Comparison of ENCODE assay signal across 9 cellular contexts in the genomic region with DNA sequence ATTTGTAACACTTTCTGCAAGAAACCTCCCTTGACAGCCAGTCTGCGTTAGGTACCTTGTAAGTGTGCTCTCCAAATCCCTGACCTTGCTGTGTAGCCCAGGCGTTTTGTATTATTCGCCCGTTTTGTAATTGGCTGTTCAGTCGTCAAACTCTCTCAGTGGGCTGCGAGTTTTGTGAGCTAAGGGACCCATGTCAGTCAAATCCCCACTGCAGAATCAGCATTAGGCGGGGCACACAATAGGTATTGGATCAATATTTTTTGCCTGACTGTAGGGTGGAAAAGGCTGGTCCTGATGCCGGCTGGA. TPM values are rescaled to one million over a fixed set of nuclear protein-coding genes. Genes with fewer than 3 reads are reported as not detected.
DNase-seq lines count a peak whose midpoint lies in the region; ATAC-seq and TF ChIP-seq lines count a peak whose summit lies in the region.
"Had no signal": no experiment of that assay in that cellular context is flagged by ENCODE, and none has a peak within 500 bp of the region (broad histone marks: within the 10 kb centered on the region; RNA-seq: fewer than 3 reads in every experiment).

No MANE protein-coding gene starts in this region.

- H3K36me3 ChIP-seq in brain microvascular endothelial cell (replicated peaks) (no peaks in the 10 kb centered on the region), aorta (ENCODE audit: control insufficient read depth in 1 of 2, insufficient read depth in 2 of 2, low read length in 1 of 2) (peaks cover 0 to 2% of the 10 kb centered on the region in 2 donors)

- no peak for DNase-seq in stimulated activated naive CD8-positive, alpha-beta T cell treated with anti-CD3 and anti-CD28 coated beads, Interleukin-15, Interleukin-2, amounts not matched to agents 100 U/mL and 50 U/mL, for 24 hours
- no peak for DNase-seq in brain microvascular endothelial cell
- no peak for DNase-seq in mesothelial cell of epicardium (ENCODE audit: low spot score in 2 of 2, unreplicated experiment in 2 of 2)
- no peak for DNase-seq in aorta
- DNase-seq in GM13976 (ENCODE audit: low spot score), result no peak
- DNase-seq in HCEC 1CT, result no peak

- H3K36me3 Mint-ChIP-seq in stimulated activated naive CD8-positive, alpha-beta T cell treated with anti-CD3 and anti-CD28 coated beads, Interleukin-15, Interleukin-2, amounts not matched to agents 100 ng/mL and 50 ng/mL, for 24 hours (ENCODE audit: low read depth), result peaks cover 22% of the 10 kb centered on the region
- H3K36me3 Mint-ChIP-seq in mesothelial cell of epicardium, result peaks cover 9% of the 10 kb centered on the region

- no peaks in the 10 kb centered on the region for H3K27me3 ChIP-seq in brain microvascular endothelial cell (replicated peaks)
- H3K27me3 ChIP-seq in aorta (ENCODE audit: control insufficient read depth in 1 of 2, insufficient read depth in 2 of 2, low read length in 1 of 2), result no peaks in the 10 kb centered on the region

- no peaks in the 10 kb centered on the region for H3K9me3 ChIP-seq in aorta (ENCODE audit: control insufficient read depth, low read length)

- H3K27ac ChIP-seq in brain microvascular endothelial cell (no peak overlapping the region), aorta (ENCODE audit: low read depth in 1 of 2, low read length in 2 of 2) (peak overlapping the region in 1 of 2 donors; percentile 39)

- no peak for ATAC-seq in stimulated activated naive CD8-positive, alpha-beta T cell treated with anti-CD3 and anti-CD28 coated beads, Interleukin-15, Interleukin-2, amounts not matched to agents 100 U/mL and 50 U/mL, for 24 hours
- ATAC-seq in aorta (ENCODE audit: low FRiP score), result no peak
- ATAC-seq in GM19351 (IDR thresholded peaks at IDR 0.05; ENCODE audit: unreplicated experiment), result no peak

- WGBS in aorta, 2 donors, result 11 to 15% methylated on average over 8 of the region's 8 CpGs

- H3K4me1 Mint-ChIP-seq in stimulated activated naive CD8-positive, alpha-beta T cell treated with anti-CD3 and anti-CD28 coated beads, Interleukin-15, Interleukin-2, amounts not matched to agents 100 ng/mL and 50 ng/mL, for 24 hours (ENCODE audit: low read depth), result peaks cover 49% of the 10 kb centered on the region
- H3K4me1 Mint-ChIP-seq in mesothelial cell of epicardium, result peaks cover 15% of the 10 kb centered on the region

- H3K4me1 ChIP-seq in aorta (ENCODE audit: control insufficient read depth in 1 of 2, insufficient read depth in 2 of 2, low read length in 2 of 2), result peaks cover 0 to 3% of the 10 kb centered on the region in 2 donors

- in situ Hi-C loops in brain microvascular endothelial cell (cut with HindIII; ENCODE audit: low pct_ligation_motif_present, low sequenced_read_pairs) (no loop called here), GM13976 (cut with MboI; ENCODE audit: low sequenced_read_pairs, unreplicated experiment) (no loop called here)

- peak overlapping the region; percentile 99 for H3K27ac Mint-ChIP-seq in stimulated activated naive CD8-positive, alpha-beta T cell treated with anti-CD3 and anti-CD28 coated beads, Interleukin-15, Interleukin-2, amounts not matched to agents 100 ng/mL and 50 ng/mL, for 24 hours
- no peak overlapping the region for H3K27ac Mint-ChIP-seq in mesothelial cell of epicardium

- H3K4me3 Mint-ChIP-seq in stimulated activated naive CD8-positive, alpha-beta T cell treated with anti-CD3 and anti-CD28 coated beads, Interleukin-15, Interleukin-2, amounts not matched to agents 100 ng/mL and 50 ng/mL, for 24 hours, result peak overlapping the region; percentile 99
- H3K4me3 Mint-ChIP-seq in mesothelial cell of epicardium, result peak overlapping the region; percentile 99

- no peaks in the 10 kb centered on the region for H3K9me3 Mint-ChIP-seq in stimulated activated naive CD8-positive, alpha-beta T cell treated with anti-CD3 and anti-CD28 coated beads, Interleukin-15, Interleukin-2, amounts not matched to agents 100 ng/mL and 50 ng/mL, for 24 hours
- H3K9me3 Mint-ChIP-seq in mesothelial cell of epicardium, result no peaks in the 10 kb centered on the region

- H3K4me3 ChIP-seq in brain microvascular endothelial cell (ENCODE audit: low read depth, low read length) (peak overlapping the region; percentile 96), aorta (ENCODE audit: low read length in 2 of 2) (peak overlapping the region; percentile 64 to 85)

- intact Hi-C loops in aorta (cut with DNase I), result loop anchor here in 1 of 2 donors (5.0 kb wide), 1 partner anchor 44 kb away; a partner anchor contains a TSS

- no peaks in the 10 kb centered on the region for H3K27me3 Mint-ChIP-seq in stimulated activated naive CD8-positive, alpha-beta T cell treated with anti-CD3 and anti-CD28 coated beads, Interleukin-15, Interleukin-2, amounts not matched to agents 100 ng/mL and 50 ng/mL, for 24 hours
- H3K27me3 Mint-ChIP-seq in mesothelial cell of epicardium (ENCODE audit: low read depth), result no peaks in the 10 kb centered on the region

- TF ChIP-seq CTCF in brain microvascular endothelial cell (IDR thresholded peaks at IDR 0.05; ENCODE audit: low read depth, low read length, missing control alignments) (no peak), mesothelial cell of epicardium (IDR thresholded peaks at IDR 0.05; ENCODE audit: unreplicated experiment) (no peak), GM13976 (IDR thresholded peaks at IDR 0.05; ENCODE audit: borderline replicate concordance, control extremely low read depth, extremely low read depth, insufficient read depth, missing control alignments) (no peak)

RNA-seq across cellular contexts. Expression of a gene that starts 0.7 kb away (rescaled TPM):
- total RNA-seq in mesothelial cell of epicardium, result 24.9 to 28.9 TPM (median 25.2 TPM) in 3 replicates
- 10 to 100 TPM; 18.5 to 26.4 TPM for total RNA-seq in aorta
- 1 to 10 TPM; 4.3 to 9.7 TPM for polyA plus RNA-seq in aorta

RNA-seq across cellular contexts. Expression of a gene that starts 23.9 kb away (rescaled TPM):
- total RNA-seq in mesothelial cell of epicardium, result 0.29 TPM in 1 of 3 replicates, not detected in the others
- total RNA-seq in aorta, result 10 to 100 TPM; 33.2 to 51.3 TPM
- 10 to 100 TPM in 1 of 2 donors, 1 to 10 TPM in 1; 6.1 to 11.6 TPM for polyA plus RNA-seq in aorta

RNA-seq across cellular contexts. Expression of a gene that starts 32.1 kb away (rescaled TPM):
- total RNA-seq in mesothelial cell of epicardium, result not detected in 3 replicates
- total RNA-seq in aorta, result not detected
- polyA plus RNA-seq in aorta, result not detected
- total RNA-seq: left lobe of liver had no signal

RNA-seq across cellular contexts. Expression of a gene that starts 34.8 kb away (rescaled TPM):
- total RNA-seq in mesothelial cell of epicardium, result 4.8 to 6.5 TPM (median 6.1 TPM) in 3 replicates
- 1 to 10 TPM; 2.2 to 3.1 TPM for total RNA-seq in aorta
- polyA plus RNA-seq in aorta, result 1 to 10 TPM; 6.3 to 7.7 TPM

RNA-seq across cellular contexts. Expression of a gene that starts 43.8 kb away (rescaled TPM):
- total RNA-seq in mesothelial cell of epicardium (1.4 to 1.6 TPM (median 1.5 TPM) in 3 replicates), aorta (1 to 10 TPM; 2.0 to 3.0 TPM)
- polyA plus RNA-seq in aorta, result under 1 TPM; 0.13 to 0.31 TPM

Comparison
In these comparisons a context has a peak if more than half of its experiments do, and no peak if none do; other contexts are left out.
1. RNA of a gene that starts 23.9 kb away (total RNA-seq): 33.2 to 51.3 TPM in aorta; 0.29 TPM in mesothelial cell of epicardium; every median in the first group is over 10 times any median in the second.